ENCODE assay signal across 19 cellular contexts in genomic region chr20:57986776-57987175, GRCh38.
DNase-seq lines count a peak whose midpoint lies in the region; TF ChIP-seq lines count a peak whose summit lies in the region.
"Had no signal": no experiment of that assay in that cellular context is flagged by ENCODE, and none has a peak within 500 bp of the region (broad histone marks: within the 10 kb centered on the region; RNA-seq: fewer than 3 reads in every experiment).

No MANE protein-coding gene starts in this region.

- peaks cover 4% of the 10 kb centered on the region for H3K9me3 Mint-ChIP-seq in Calu3 (ENCODE audit: low read depth, unreplicated experiment)
- H3K9me3 Mint-ChIP-seq: CD4-positive, alpha-beta T cell; IgD-negative memory B cell had no signal

- H3K27ac Mint-ChIP-seq in Calu3 (ENCODE audit: unreplicated experiment) = no peak overlapping the region
- H3K27ac Mint-ChIP-seq: B cell; CD4-positive, alpha-beta T cell; IgD-negative memory B cell; T-helper 17 cell had no signal

- DNase-seq in BE2C = peak; percentile 35
- peak; percentile 79 for DNase-seq in NCI-H69 (lab: John Stamatoyannopoulos, UW)
- DNase-seq in myocyte (ENCODE audit: low read depth) = peak; percentile 31
- DNase-seq in Ammon's horn (ENCODE audit: low spot score) = no peak
- DNase-seq in DMS114 treated with DMSO at 0.1 percent for 48 hours (lab: John Stamatoyannopoulos, UW; ENCODE audit: unreplicated experiment) = no peak
- no peak for DNase-seq in Calu3
- DNase-seq: CD4-positive, alpha-beta T cell; DMS79 treated with DMSO at 0.1 percent for 48 hours; GF-D8; MM.1S; NCI-H1930; NCI-H2107; NCI-H446 treated with DMSO at 0.1 percent for 48 hours; SIG-M5; T-helper 17 cell had no signal

- no peaks in the 10 kb centered on the region for H3K9me3 ChIP-seq in BE2C
- no peaks in the 10 kb centered on the region for H3K9me3 ChIP-seq in BLaER1

- H3K27ac ChIP-seq in BLaER1 = no peak overlapping the region
- H3K27ac ChIP-seq: KMS-11 had no signal

- TF ChIP-seq CTCF in BE2C (IDR thresholded peaks at IDR 0.05; ENCODE audit: low read depth, low read length) (no peak), Calu3 (IDR thresholded peaks at IDR 0.05; ENCODE audit: unreplicated experiment) (no peak)

- H3K27me3 Mint-ChIP-seq in Calu3 (ENCODE audit: unreplicated experiment) = no peaks in the 10 kb centered on the region

- H3K4me3 ChIP-seq in BE2C (ENCODE audit: low read depth, low read length) = no peak overlapping the region
- no peak overlapping the region for H3K4me3 ChIP-seq in BLaER1

- intact Hi-C loops in Calu3 (cut with micrococcal nuclease; ENCODE audit: unreplicated experiment) = no loop called here

- peaks cover 16% of the 10 kb centered on the region for H3K4me1 Mint-ChIP-seq in Calu3 (ENCODE audit: low read depth, unreplicated experiment)
- H3K4me1 Mint-ChIP-seq: B cell, T-helper 17 cell had no signal

- H3K4me1 ChIP-seq in BE2C = peaks cover 7% of the 10 kb centered on the region; the same call in 1 of the 2 replicates
- H3K4me1 ChIP-seq in BLaER1 = peaks cover 39% of the 10 kb centered on the region

- no peaks in the 10 kb centered on the region for H3K36me3 ChIP-seq in BE2C
- no peaks in the 10 kb centered on the region for H3K36me3 ChIP-seq in BLaER1

- H3K36me3 Mint-ChIP-seq in Calu3 (ENCODE audit: insufficient read depth, unreplicated experiment) = no peaks in the 10 kb centered on the region
- H3K36me3 Mint-ChIP-seq: IgD-negative memory B cell had no signal

- no peak overlapping the region for H3K4me3 Mint-ChIP-seq in Calu3 (ENCODE audit: low read depth, unreplicated experiment)
- H3K4me3 Mint-ChIP-seq: B cell; CD4-positive, alpha-beta T cell; IgD-negative memory B cell; T-helper 17 cell had no signal

- no peaks in the 10 kb centered on the region for H4K20me1 ChIP-seq in BLaER1

- H3K4me2 ChIP-seq in BLaER1 = peak overlapping the region; percentile 61
- H3K4me2 ChIP-seq: KMS-11 had no signal

- no peak overlapping the region for H3K9ac ChIP-seq in BLaER1
- H3K9ac ChIP-seq: KMS-11 had no signal

- H3K27me3 ChIP-seq in BE2C = no peaks in the 10 kb centered on the region
- no peaks in the 10 kb centered on the region for H3K27me3 ChIP-seq in BLaER1

- no TSS peak for BruUV-seq in Calu3 (replicated peaks; lab: Mats Ljungman, UMichigan)

- CTCF ChIA-PET in Calu3 (lab: Charles Lee) = interaction anchor here (1.1 kb wide), 1 partner anchor 13 kb away, joined by 3 read pairs; no protein-coding TSS in a partner anchor

Comparison
In these comparisons a context has a peak if more than half of its experiments do, and no peak if none do; other contexts are left out.
1. DNase-seq: peak in BE2C (single experiment), NCI-H69 (single experiment) and myocyte (single experiment); none in Ammon's horn (single experiment), DMS114 treated with DMSO at 0.1 percent for 48 hours (single experiment) and Calu3 (single experiment).